Comparison of ENCODE assay signal across 23 cellular contexts in genomic region chr10:116878123-116878522, GRCh38. TPM values are rescaled to one million over a fixed set of nuclear protein-coding genes. Genes with fewer than 3 reads are reported as not detected.
DNase-seq lines count a peak whose midpoint lies in the region; ATAC-seq and TF ChIP-seq lines count a peak whose summit lies in the region.
"Had no signal": no experiment of that assay in that cellular context is flagged by ENCODE, and none has a peak within 500 bp of the region (broad histone marks: within the 10 kb centered on the region; RNA-seq: fewer than 3 reads in every experiment).

No MANE protein-coding gene starts in this region.

- no peaks in the 10 kb centered on the region for H3K4me1 Mint-ChIP-seq in activated CD8-positive, alpha-beta T cell treated with anti-CD3 and anti-CD28 coated beads, Interleukin-2, amount 10 ng/mL, durations not matched to agents 7 days and 5 days (ENCODE audit: low read depth)
- H3K4me1 Mint-ChIP-seq: B cell had no signal

- no peaks in the 10 kb centered on the region for H3K9me3 ChIP-seq in Panc1 (ENCODE audit: control insufficient read depth, insufficient read depth, low read depth, low read length)
- H3K9me3 ChIP-seq: HAP-1, MG63, Peyer's patch had no signal

- no peaks in the 10 kb centered on the region for H3K9me3 Mint-ChIP-seq in activated CD8-positive, alpha-beta T cell treated with anti-CD3 and anti-CD28 coated beads, Interleukin-2, amount 10 ng/mL, durations not matched to agents 7 days and 5 days (ENCODE audit: insufficient read depth)
- H3K9me3 Mint-ChIP-seq: CD8-positive, alpha-beta T cell had no signal

- peak; percentile 6 for DNase-seq in G401 (ENCODE audit: low spot score)
- peak; percentile 28 for DNase-seq in NCI-H345 treated with DMSO at 0.1 percent for 48 hours (lab: John Stamatoyannopoulos, UW; ENCODE audit: unreplicated experiment)
- DNase-seq in Panc1 (ENCODE audit: low read depth, low spot score), result no peak
- DNase-seq in RKO (ENCODE audit: low spot score), result no peak
- no peak for DNase-seq in activated CD8-positive, alpha-beta T cell treated with anti-CD3 and anti-CD28 coated beads, Interleukin-2, amount 10 ng/mL, durations not matched to agents 7 days and 5 days
- no peak for DNase-seq in DMS153 (lab: John Stamatoyannopoulos, UW)
- DNase-seq: CD8-positive, alpha-beta T cell; GOT3; IMR-90; KG1; NCI-H1105 treated with DMSO at 0.1 percent for 48 hours; NCI-H146; NCI-H1930; NCI-H226; NCI-H526; Peyer's patch had no signal

- ATAC-seq in Panc1 (peak; percentile 26; the same call in 1 of the 2 replicates), GM21576 (IDR thresholded peaks at IDR 0.05; ENCODE audit: unreplicated experiment) (no peak)
- no peak for ATAC-seq in activated CD8-positive, alpha-beta T cell treated with anti-CD3 and anti-CD28 coated beads, Interleukin-2, amount 10 ng/mL, durations not matched to agents 7 days and 5 days
- ATAC-seq: CD8-positive, alpha-beta T cell had no signal

- peaks cover 7% of the 10 kb centered on the region; the same call in 1 of the 2 replicates for H3K27me3 ChIP-seq in Panc1 (ENCODE audit: control insufficient read depth, insufficient read depth, low read length)
- H3K27me3 ChIP-seq: MG63, Peyer's patch had no signal

- no TSS peak for BruUV-seq in Panc1 (replicated peaks; lab: Mats Ljungman, UMichigan)

- in situ Hi-C loops in G401 (cut with HindIII; ENCODE audit: low sequenced_read_pairs), result no loop called here
- in situ Hi-C loops in Panc1 (cut with HindIII; ENCODE audit: low pct_unique_long_range_greater_than_20kb, low sequenced_read_pairs), result no loop called here

- no peaks in the 10 kb centered on the region for H3K4me1 ChIP-seq in Panc1 (ENCODE audit: control insufficient read depth, insufficient read depth, low read length)
- H3K4me1 ChIP-seq: HAP-1, Peyer's patch had no signal

- H3K27ac Mint-ChIP-seq in activated CD8-positive, alpha-beta T cell treated with anti-CD3 and anti-CD28 coated beads, Interleukin-2, amount 10 ng/mL, durations not matched to agents 7 days and 5 days, result no peak overlapping the region
- H3K27ac Mint-ChIP-seq: B cell; CD8-positive, alpha-beta T cell had no signal

- POLR2A ChIA-PET in Panc1 (lab: Charles Lee), result no interaction called here
- POLR2A ChIA-PET in activated CD8-positive, alpha-beta T cell treated with anti-CD3 and anti-CD28 coated beads, Interleukin-2, amount 10 ng/mL, durations not matched to agents 7 days and 5 days (lab: Charles Lee), result no interaction called here

- no peak for TF ChIP-seq CTCF in Panc1 (IDR thresholded peaks at IDR 0.05)

- H3K36me3 ChIP-seq in Panc1 (ENCODE audit: control insufficient read depth, insufficient read depth, low read length), result no peaks in the 10 kb centered on the region
- H3K36me3 ChIP-seq: HAP-1, MG63, Peyer's patch had no signal

- H3K27ac ChIP-seq in Panc1 (ENCODE audit: low read length), result no peak overlapping the region
- H3K27ac ChIP-seq: C4-2B, Peyer's patch had no signal

- CTCF ChIA-PET in Panc1 (lab: Charles Lee), result no interaction called here
- CTCF ChIA-PET in activated CD8-positive, alpha-beta T cell treated with anti-CD3 and anti-CD28 coated beads, Interleukin-2, amount 10 ng/mL, durations not matched to agents 7 days and 5 days (lab: Charles Lee), result no interaction called here

- H3K4me3 Mint-ChIP-seq in activated CD8-positive, alpha-beta T cell treated with anti-CD3 and anti-CD28 coated beads, Interleukin-2, amount 10 ng/mL, durations not matched to agents 7 days and 5 days, result no peak overlapping the region
- H3K4me3 Mint-ChIP-seq: B cell; CD8-positive, alpha-beta T cell had no signal

- intact Hi-C loops in Panc1 (cut with micrococcal nuclease; ENCODE audit: unreplicated experiment), result no loop called here

- H3K4me3 ChIP-seq in Panc1 (ENCODE audit: low read depth in 2 of 2, low read length in 2 of 2), result no peak overlapping the region
- H3K4me3 ChIP-seq: HAP-1, MG63, Peyer's patch had no signal

- no peaks in the 10 kb centered on the region for H3K36me3 Mint-ChIP-seq in activated CD8-positive, alpha-beta T cell treated with anti-CD3 and anti-CD28 coated beads, Interleukin-2, amount 10 ng/mL, durations not matched to agents 7 days and 5 days (ENCODE audit: low read depth)
- H3K36me3 Mint-ChIP-seq: CD8-positive, alpha-beta T cell had no signal

- H3K27me3 Mint-ChIP-seq in activated CD8-positive, alpha-beta T cell treated with anti-CD3 and anti-CD28 coated beads, Interleukin-2, amount 10 ng/mL, durations not matched to agents 7 days and 5 days (ENCODE audit: low read depth), result peaks cover 2% of the 10 kb centered on the region

RNA-seq across cellular contexts. Expression of gene ENO4, which starts 28.8 kb away (rescaled TPM):
- total RNA-seq in G401 (2014; rRNA removed; shearing (Covaris generic)), result 0.49 TPM in 1 of 2 replicates, not detected in the other
- 0.15 TPM for total RNA-seq in Panc1 (2021; ENCODE audit: unreplicated experiment)
- 3.5 TPM for polyA plus RNA-seq in Panc1 (2012; ENCODE audit: insufficient read length)
- not detected for total RNA-seq in activated CD8-positive, alpha-beta T cell treated with anti-CD3 and anti-CD28 coated beads, Interleukin-2, amount 10 ng/mL, durations not matched to agents 7 days and 5 days
- total RNA-seq: CD8-positive, alpha-beta T cell; OCI-LY7; Peyer's patch; T-helper 2 cell treated with Interferon-gamma antibody and Interleukin-4, amounts not matched to agents 100 ng/mL and 5 ng/mL, for 36 hours had no signal

Comparison
In these comparisons a context has a peak if more than half of its experiments do, and no peak if none do; other contexts are left out.
1. DNase-seq: peak in G401 (single experiment) and NCI-H345 treated with DMSO at 0.1 percent for 48 hours (single experiment); none in Panc1 (single experiment), RKO (single experiment), activated CD8-positive, alpha-beta T cell treated with anti-CD3 and anti-CD28 coated beads, Interleukin-2, amount 10 ng/mL, durations not matched to agents 7 days and 5 days (single experiment) and DMS153 (single experiment).